ENCODE assay signal across 14 cellular contexts in the genomic region with DNA sequence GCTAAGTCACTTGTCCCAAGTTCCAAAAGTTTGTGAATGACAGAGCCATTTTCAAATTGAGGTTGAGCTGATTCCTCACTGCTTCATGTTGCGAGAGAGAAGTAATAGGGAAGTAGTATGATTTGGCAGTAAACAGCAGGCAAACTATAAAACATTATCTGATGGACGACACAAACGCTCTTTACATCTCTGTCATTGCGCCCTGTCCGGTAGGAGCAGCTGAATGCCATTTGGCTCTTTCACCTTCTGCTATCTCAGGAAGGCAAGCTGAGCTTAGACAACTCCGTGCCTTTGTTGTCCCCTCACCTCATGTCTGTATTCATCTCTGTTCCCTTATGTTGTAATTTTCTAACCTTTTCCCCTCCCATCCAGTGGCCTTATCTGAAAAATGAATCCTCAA.
DNase-seq lines count a peak whose midpoint lies in the region; ATAC-seq and TF ChIP-seq lines count a peak whose summit lies in the region.
"Had no signal": no experiment of that assay in that cellular context is flagged by ENCODE, and none has a peak within 500 bp of the region (broad histone marks: within the 10 kb centered on the region; RNA-seq: fewer than 3 reads in every experiment).

No MANE protein-coding gene starts in this region.

- peaks cover 6% of the 10 kb centered on the region for H3K9me3 Mint-ChIP-seq in activated CD4-positive, alpha-beta T cell treated with anti-CD3 and anti-CD28 coated beads, Interleukin-2, amount 10 ng/mL, durations not matched to agents 7 days and 5 days
- peaks cover 8% of the 10 kb centered on the region for H3K9me3 Mint-ChIP-seq in activated CD8-positive, alpha-beta T cell treated with anti-CD3 and anti-CD28 coated beads, Interleukin-2, amount 10 ng/mL, durations not matched to agents 7 days and 5 days (ENCODE audit: insufficient read depth)
- H3K9me3 Mint-ChIP-seq: IgD-negative memory B cell had no signal

- H3K27ac ChIP-seq in VCaP: peak overlapping the region; percentile 37

- H3K36me3 Mint-ChIP-seq in activated CD4-positive, alpha-beta T cell treated with anti-CD3 and anti-CD28 coated beads, Interleukin-2, amount 10 ng/mL, durations not matched to agents 7 days and 5 days (ENCODE audit: low read depth): no peaks in the 10 kb centered on the region
- H3K36me3 Mint-ChIP-seq in activated CD8-positive, alpha-beta T cell treated with anti-CD3 and anti-CD28 coated beads, Interleukin-2, amount 10 ng/mL, durations not matched to agents 7 days and 5 days (ENCODE audit: low read depth): no peaks in the 10 kb centered on the region
- H3K36me3 Mint-ChIP-seq: CD8-positive, alpha-beta memory T cell; IgD-negative memory B cell had no signal

- no peaks in the 10 kb centered on the region for H3K9me3 ChIP-seq in mucosa of descending colon
- H3K9me3 ChIP-seq: Caco-2 had no signal

- H3K4me1 Mint-ChIP-seq in activated CD4-positive, alpha-beta T cell treated with anti-CD3 and anti-CD28 coated beads, Interleukin-2, amount 10 ng/mL, durations not matched to agents 7 days and 5 days: no peaks in the 10 kb centered on the region
- H3K4me1 Mint-ChIP-seq in activated CD8-positive, alpha-beta T cell treated with anti-CD3 and anti-CD28 coated beads, Interleukin-2, amount 10 ng/mL, durations not matched to agents 7 days and 5 days (ENCODE audit: low read depth): no peaks in the 10 kb centered on the region
- H3K4me1 Mint-ChIP-seq: CD8-positive, alpha-beta memory T cell; IgD-negative memory B cell had no signal

- no peak for TF ChIP-seq CTCF in LNCaP clone FGC (IDR thresholded peaks at IDR 0.05; ENCODE audit: control insufficient read depth, extremely low read depth, insufficient read depth)
- TF ChIP-seq CTCF in VCaP (conservative IDR thresholded peaks at IDR 0.05): no peak
- no peak for TF ChIP-seq CTCF in mucosa of descending colon (IDR thresholded peaks at IDR 0.05)

- H3K4me3 Mint-ChIP-seq in activated CD4-positive, alpha-beta T cell treated with anti-CD3 and anti-CD28 coated beads, Interleukin-2, amount 10 ng/mL, durations not matched to agents 7 days and 5 days: no peak overlapping the region
- H3K4me3 Mint-ChIP-seq in activated CD8-positive, alpha-beta T cell treated with anti-CD3 and anti-CD28 coated beads, Interleukin-2, amount 10 ng/mL, durations not matched to agents 7 days and 5 days: no peak overlapping the region
- H3K4me3 Mint-ChIP-seq: CD8-positive, alpha-beta memory T cell; HFFc6; IgD-negative memory B cell had no signal

- POLR2A ChIA-PET in activated CD4-positive, alpha-beta T cell treated with anti-CD3 and anti-CD28 coated beads, Interleukin-2, amount 10 ng/mL, durations not matched to agents 7 days and 5 days (lab: Charles Lee): no interaction called here
- POLR2A ChIA-PET in activated CD8-positive, alpha-beta T cell treated with anti-CD3 and anti-CD28 coated beads, Interleukin-2, amount 10 ng/mL, durations not matched to agents 7 days and 5 days (lab: Charles Lee): interaction anchor here (0.7 kb wide), 1 partner anchor 416 kb away, joined by 3 read pairs; no protein-coding TSS in a partner anchor

- H3K27me3 Mint-ChIP-seq in activated CD4-positive, alpha-beta T cell treated with anti-CD3 and anti-CD28 coated beads, Interleukin-2, amount 10 ng/mL, durations not matched to agents 7 days and 5 days: no peaks in the 10 kb centered on the region
- no peaks in the 10 kb centered on the region for H3K27me3 Mint-ChIP-seq in activated CD8-positive, alpha-beta T cell treated with anti-CD3 and anti-CD28 coated beads, Interleukin-2, amount 10 ng/mL, durations not matched to agents 7 days and 5 days (ENCODE audit: low read depth)
- H3K27me3 Mint-ChIP-seq: CD8-positive, alpha-beta memory T cell; IgD-negative memory B cell had no signal

- intact Hi-C loops in mucosa of descending colon (cut with DNase I, micrococcal nuclease): no loop called here

- ATAC-seq in mucosa of descending colon: peak; percentile 44
- no peak for ATAC-seq in activated CD8-positive, alpha-beta T cell treated with anti-CD3 and anti-CD28 coated beads, Interleukin-2, amount 10 ng/mL, durations not matched to agents 7 days and 5 days

- no peaks in the 10 kb centered on the region for H3K36me3 ChIP-seq in mucosa of descending colon (ENCODE audit: low read depth)

- H3K4me3 ChIP-seq in LNCaP clone FGC (ENCODE audit: low read depth, low read length) (no peak overlapping the region), mucosa of descending colon (no peak overlapping the region)

- no peak overlapping the region for H3K27ac Mint-ChIP-seq in activated CD4-positive, alpha-beta T cell treated with anti-CD3 and anti-CD28 coated beads, Interleukin-2, amount 10 ng/mL, durations not matched to agents 7 days and 5 days
- H3K27ac Mint-ChIP-seq in activated CD8-positive, alpha-beta T cell treated with anti-CD3 and anti-CD28 coated beads, Interleukin-2, amount 10 ng/mL, durations not matched to agents 7 days and 5 days: no peak overlapping the region
- H3K27ac Mint-ChIP-seq: CD8-positive, alpha-beta memory T cell; HFFc6; IgD-negative memory B cell had no signal

- DNase-seq in LNCaP clone FGC (ENCODE audit: low read depth) (peak; percentile 85), mucosa of descending colon (no peak), Kasumi-1 (lab: John Stamatoyannopoulos, UW) (no peak)
- DNase-seq in activated CD4-positive, alpha-beta T cell treated with anti-CD3 and anti-CD28 coated beads, Interleukin-2, amount 10 ng/mL, durations not matched to agents 7 days and 5 days: no peak
- DNase-seq in stimulated activated CD4-positive, alpha-beta T cell treated with anti-CD3 and anti-CD28 coated beads, Interleukin-2, amount 100 ng/mL, for 24 hours: no peak
- no peak for DNase-seq in activated CD8-positive, alpha-beta T cell treated with anti-CD3 and anti-CD28 coated beads, Interleukin-2, amount 10 ng/mL, durations not matched to agents 7 days and 5 days
- DNase-seq: Caco-2; CD8-positive, alpha-beta memory T cell; DND-41; GDM1; HCEC 1CT; HFFc6 had no signal

- H3K4me1 ChIP-seq in mucosa of descending colon (ENCODE audit: low read depth): no peaks in the 10 kb centered on the region

- CTCF ChIA-PET in activated CD4-positive, alpha-beta T cell treated with anti-CD3 and anti-CD28 coated beads, Interleukin-2, amount 10 ng/mL, durations not matched to agents 7 days and 5 days (lab: Charles Lee): interaction anchor here (0.6 kb wide), 1 partner anchor 50 kb away, joined by 3 read pairs; no protein-coding TSS in a partner anchor
- CTCF ChIA-PET in activated CD8-positive, alpha-beta T cell treated with anti-CD3 and anti-CD28 coated beads, Interleukin-2, amount 10 ng/mL, durations not matched to agents 7 days and 5 days (lab: Charles Lee): no interaction called here
